ENCODE assay signal across 13 cellular contexts in the genomic region with DNA sequence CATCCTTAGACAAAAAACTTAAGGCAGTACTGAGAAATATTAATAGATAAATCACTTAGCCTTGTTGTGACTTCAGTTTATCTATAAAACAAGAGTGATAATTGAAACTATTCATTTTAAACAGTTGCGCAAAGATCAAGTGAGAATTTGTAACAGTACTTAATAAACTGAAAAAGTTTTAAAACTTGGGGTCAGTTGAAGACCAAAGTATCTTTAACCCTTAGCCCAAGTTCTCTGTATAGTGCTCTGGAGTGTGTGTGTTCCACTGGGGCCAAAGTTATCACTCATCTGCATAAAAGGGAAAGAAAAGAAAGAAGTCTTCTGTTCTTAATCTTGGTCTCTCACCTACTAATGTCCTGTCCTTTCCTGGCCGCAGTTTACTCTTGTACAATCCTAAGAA.
"Had no signal": no experiment of that assay in that cellular context is flagged by ENCODE, and none has a peak within 500 bp of the region (broad histone marks: within the 10 kb centered on the region; RNA-seq: fewer than 3 reads in every experiment).

No MANE protein-coding gene starts in this region.

- H3K27ac Mint-ChIP-seq: activated CD4-positive, alpha-beta T cell treated with anti-CD3 and anti-CD28 coated beads, Interleukin-2, amount 10 ng/mL, durations not matched to agents 24 days and 14 days; activated CD8-positive, alpha-beta T cell treated with anti-CD3 and anti-CD28 coated beads, Interleukin-2, amount 10 ng/mL, durations not matched to agents 7 days and 5 days; activated naive CD4-positive, alpha-beta T cell treated with anti-CD3 and anti-CD28 coated beads for 36 hours; nephron had no signal

- H3K9me3 ChIP-seq: body of pancreas, spleen, tibial nerve had no signal

- H3K4me3 Mint-ChIP-seq: activated CD4-positive, alpha-beta T cell treated with anti-CD3 and anti-CD28 coated beads, Interleukin-2, amount 10 ng/mL, durations not matched to agents 24 days and 14 days; activated CD8-positive, alpha-beta T cell treated with anti-CD3 and anti-CD28 coated beads, Interleukin-2, amount 10 ng/mL, durations not matched to agents 7 days and 5 days; activated naive CD4-positive, alpha-beta T cell treated with anti-CD3 and anti-CD28 coated beads for 36 hours; activated T-cell treated with anti-CD3 and anti-CD28 coated beads, Interleukin-2, amount 50 U/mL, for 4 hours; nephron had no signal

- H3K27me3 ChIP-seq: body of pancreas, spleen, tibial nerve had no signal

- DNase-seq: activated CD4-positive, alpha-beta T cell treated with anti-CD3 and anti-CD28 coated beads, Interleukin-2, amount 10 ng/mL, durations not matched to agents 24 days and 14 days; activated CD8-positive, alpha-beta memory T cell treated with anti-CD3 and anti-CD28 coated beads, Interleukin-2, amount 50 U/mL, for 4 hours; activated CD8-positive, alpha-beta T cell treated with anti-CD3 and anti-CD28 coated beads, Interleukin-2, amount 10 ng/mL, durations not matched to agents 7 days and 5 days; activated naive CD4-positive, alpha-beta T cell treated with anti-CD3 and anti-CD28 coated beads for 36 hours; activated T-cell treated with anti-CD3 and anti-CD28 coated beads, Interleukin-2, amount 50 U/mL, for 4 hours; body of pancreas; mesendoderm; spleen; stimulated activated CD4-positive, alpha-beta T cell treated with anti-CD3 and anti-CD28 coated beads, Interleukin-4, amount 100 ng/mL, for 4 hours; stimulated activated naive CD4-positive, alpha-beta T cell treated with Interleukin-2 at 50 U/mL for 16 hours; T-helper 9 cell had no signal

- H3K9me3 Mint-ChIP-seq: activated CD4-positive, alpha-beta T cell treated with anti-CD3 and anti-CD28 coated beads, Interleukin-2, amount 10 ng/mL, durations not matched to agents 24 days and 14 days; activated naive CD4-positive, alpha-beta T cell treated with anti-CD3 and anti-CD28 coated beads for 36 hours; activated T-cell treated with anti-CD3 and anti-CD28 coated beads, Interleukin-2, amount 50 U/mL, for 4 hours; nephron had no signal

- H3K27me3 Mint-ChIP-seq: activated CD4-positive, alpha-beta T cell treated with anti-CD3 and anti-CD28 coated beads, Interleukin-2, amount 10 ng/mL, durations not matched to agents 24 days and 14 days had no signal

- H3K27ac ChIP-seq: body of pancreas, tibial nerve had no signal

- H3K4me3 ChIP-seq: body of pancreas, tibial nerve had no signal

- H3K4me1 Mint-ChIP-seq: activated CD4-positive, alpha-beta T cell treated with anti-CD3 and anti-CD28 coated beads, Interleukin-2, amount 10 ng/mL, durations not matched to agents 24 days and 14 days; nephron had no signal

- ATAC-seq: activated CD8-positive, alpha-beta T cell treated with anti-CD3 and anti-CD28 coated beads, Interleukin-2, amount 10 ng/mL, durations not matched to agents 7 days and 5 days; activated T-cell treated with anti-CD3 and anti-CD28 coated beads, Interleukin-2, amount 50 U/mL, for 4 hours; body of pancreas had no signal
